In genomic region chr3:130893240-130894129, GRCh38 we compare ENCODE assay signal across 8 cellular contexts. TPM values are rescaled to one million over a fixed set of nuclear protein-coding genes. Genes with fewer than 3 reads are reported as not detected.
DNase-seq lines count a peak whose midpoint lies in the region; ATAC-seq and TF ChIP-seq lines count a peak whose summit lies in the region.

A gene with protein sequence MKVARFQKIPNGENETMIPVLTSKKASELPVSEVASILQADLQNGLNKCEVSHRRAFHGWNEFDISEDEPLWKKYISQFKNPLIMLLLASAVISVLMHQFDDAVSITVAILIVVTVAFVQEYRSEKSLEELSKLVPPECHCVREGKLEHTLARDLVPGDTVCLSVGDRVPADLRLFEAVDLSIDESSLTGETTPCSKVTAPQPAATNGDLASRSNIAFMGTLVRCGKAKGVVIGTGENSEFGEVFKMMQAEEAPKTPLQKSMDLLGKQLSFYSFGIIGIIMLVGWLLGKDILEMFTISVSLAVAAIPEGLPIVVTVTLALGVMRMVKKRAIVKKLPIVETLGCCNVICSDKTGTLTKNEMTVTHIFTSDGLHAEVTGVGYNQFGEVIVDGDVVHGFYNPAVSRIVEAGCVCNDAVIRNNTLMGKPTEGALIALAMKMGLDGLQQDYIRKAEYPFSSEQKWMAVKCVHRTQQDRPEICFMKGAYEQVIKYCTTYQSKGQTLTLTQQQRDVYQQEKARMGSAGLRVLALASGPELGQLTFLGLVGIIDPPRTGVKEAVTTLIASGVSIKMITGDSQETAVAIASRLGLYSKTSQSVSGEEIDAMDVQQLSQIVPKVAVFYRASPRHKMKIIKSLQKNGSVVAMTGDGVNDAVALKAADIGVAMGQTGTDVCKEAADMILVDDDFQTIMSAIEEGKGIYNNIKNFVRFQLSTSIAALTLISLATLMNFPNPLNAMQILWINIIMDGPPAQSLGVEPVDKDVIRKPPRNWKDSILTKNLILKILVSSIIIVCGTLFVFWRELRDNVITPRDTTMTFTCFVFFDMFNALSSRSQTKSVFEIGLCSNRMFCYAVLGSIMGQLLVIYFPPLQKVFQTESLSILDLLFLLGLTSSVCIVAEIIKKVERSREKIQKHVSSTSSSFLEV (plus strand): TSS chr3:130894084. CDS start chr3:130894770, 686 bp downstream.

- DNase-seq in NCI-H748 (lab: John Stamatoyannopoulos, UW; ENCODE audit: unreplicated experiment) (peak; percentile 92), left lung (peak; percentile 97 to 100)
- peak; percentile 70 to 88 for DNase-seq in activated CD4-positive, alpha-beta T cell treated with anti-CD3 and anti-CD28 coated beads, Interleukin-2, amount 50 U/mL, for 24 hours (ENCODE audit: low read depth in 1 of 2, low spot score in 1 of 2)
- DNase-seq in stimulated activated CD4-positive, alpha-beta T cell treated with anti-CD3 and anti-CD28 coated beads, Interleukin-2, amount 100 ng/mL, for 48 hours, result peak; percentile 84 to 88

- peaks cover 19% of the 10 kb centered on the region for H3K4me1 Mint-ChIP-seq in dendritic cell treated with granulocyte-macrophage colony-stimulating factor and Interleukin-4, amounts not matched to agents 40 ng/mL and 50 ng/mL, for 4 days (ENCODE audit: low read depth)

- H3K36me3 Mint-ChIP-seq in dendritic cell treated with granulocyte-macrophage colony-stimulating factor and Interleukin-4, amounts not matched to agents 40 ng/mL and 50 ng/mL, for 4 days (ENCODE audit: low read depth), result peaks cover 16% of the 10 kb centered on the region

- no peaks in the 10 kb centered on the region for H3K9me3 Mint-ChIP-seq in dendritic cell treated with granulocyte-macrophage colony-stimulating factor and Interleukin-4, amounts not matched to agents 40 ng/mL and 50 ng/mL, for 4 days

- H3K27ac ChIP-seq in C4-2B (peak within 1 kb of the TSS; percentile 94), left lung (peak within 1 kb of the TSS; percentile 98 to 99)

- H3K4me1 ChIP-seq in left lung, result peaks cover 0 to 42% of the 10 kb centered on the region in 2 donors

- peak within 1 kb of the TSS; percentile 75 to 79 for H3K4me3 ChIP-seq in left lung

- peak within 1 kb of the TSS; percentile 99 for H3K27ac Mint-ChIP-seq in dendritic cell treated with granulocyte-macrophage colony-stimulating factor and Interleukin-4, amounts not matched to agents 40 ng/mL and 50 ng/mL, for 4 days

- H3K27me3 Mint-ChIP-seq in dendritic cell treated with granulocyte-macrophage colony-stimulating factor and Interleukin-4, amounts not matched to agents 40 ng/mL and 50 ng/mL, for 4 days, result no peaks in the 10 kb centered on the region

- no peaks in the 10 kb centered on the region for H3K27me3 ChIP-seq in left lung

- H3K36me3 ChIP-seq in left lung, result no peaks in the 10 kb centered on the region

- H3K4me3 Mint-ChIP-seq in dendritic cell treated with granulocyte-macrophage colony-stimulating factor and Interleukin-4, amounts not matched to agents 40 ng/mL and 50 ng/mL, for 4 days, result peak within 1 kb of the TSS; percentile 89

- ATAC-seq in GM19372 (IDR thresholded peaks at IDR 0.05; ENCODE audit: low read depth, unreplicated experiment) (peak; percentile 92), HG03558 (IDR thresholded peaks at IDR 0.05; ENCODE audit: extremely low read depth, unreplicated experiment) (peak; percentile 87), left lung (peak; percentile 96)

- intact Hi-C loops in dendritic cell treated with granulocyte-macrophage colony-stimulating factor and Interleukin-4, amounts not matched to agents 40 ng/mL and 50 ng/mL, for 4 days (cut with micrococcal nuclease), result loop anchor here (1.0 to 10.0 kb wide), 5 partner anchors 41 to 611 kb away; partner anchors contain the start of genes ASTE1, MRPL3, NEK11 and PIK3R4
- intact Hi-C loops in left lung (cut with DNase I), result loop anchor here in 1 of 2 donors (5.0 kb wide), 1 partner anchor 136 kb away; no protein-coding TSS in a partner anchor

- TF ChIP-seq CTCF in C4-2B (conservative IDR thresholded peaks at IDR 0.05) (peak; percentile 80), left lung (IDR thresholded peaks at IDR 0.05) (peak; percentile 15 to 33)

- no peaks in the 10 kb centered on the region for H3K9me3 ChIP-seq in left lung

RNA-seq across cellular contexts. Expression of the gene that starts here (rescaled TPM):
- 100 to 1,000 TPM; 114 to 161 TPM for total RNA-seq in left lung

Comparison
In these comparisons a context has a peak if more than half of its experiments do, and no peak if none do; other contexts are left out.
1. Peak in every context shown above with its lines: DNase-seq, ATAC-seq, H3K4me3 ChIP-seq and H3K27ac ChIP-seq.